In the genomic region with DNA sequence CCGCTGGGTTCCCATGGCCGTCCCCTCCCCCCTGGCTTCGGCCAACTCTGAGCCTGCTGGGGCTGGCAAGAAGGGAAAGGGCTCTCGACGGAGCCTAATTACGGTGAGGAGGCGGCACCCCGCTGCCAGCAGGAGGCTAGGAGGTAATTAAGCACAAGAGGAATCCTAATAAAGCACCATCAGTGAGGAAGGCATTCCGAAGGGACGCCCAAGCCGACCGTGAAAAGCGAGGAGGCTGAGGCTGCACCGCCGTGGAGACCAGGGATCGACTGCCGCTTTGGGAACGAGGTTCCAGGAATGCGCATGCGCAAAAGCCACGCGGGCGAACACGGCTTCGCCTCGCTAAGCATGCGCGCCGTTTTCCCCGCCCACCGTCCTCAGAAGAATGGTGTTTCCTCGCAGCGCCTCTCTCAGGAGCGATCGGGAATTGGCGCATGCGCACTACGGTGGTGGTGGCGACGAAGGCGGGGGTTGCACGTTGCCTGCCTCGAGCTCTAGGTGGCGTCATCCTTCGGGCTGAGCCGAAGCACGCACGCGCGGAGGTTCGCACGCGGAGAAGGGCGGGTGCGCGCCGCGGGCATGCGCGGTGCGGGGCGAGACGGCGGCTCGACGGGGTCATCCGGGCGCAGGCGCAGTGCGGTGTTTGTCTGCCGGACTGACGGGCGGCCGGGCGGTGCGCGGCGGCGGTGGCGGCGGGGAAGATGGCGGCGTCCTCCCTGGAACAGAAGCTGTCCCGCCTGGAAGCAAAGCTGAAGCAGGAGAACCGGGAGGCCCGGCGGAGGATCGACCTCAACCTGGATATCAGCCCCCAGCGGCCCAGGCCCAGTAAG, we compare ENCODE assay signal across 1 cellular context.
A peak's percentile ranks its signal among the peaks of the same experiment; 100 is the strongest.
TF ChIP-seq lines count a peak whose summit lies in the region.

MAP2K7 (plus strand) TSS at position 634 of the 830 bp plus-strand sequence; CDS start at position 702, 68 bp downstream.

TF ChIP-seq in HepG2, 621 proteins besides CTCF, POLR2A, EP300 and RAD21 (continued from another document and continues in another):
- no peak for TF ChIP-seq AHDC1 (CRISPR knock-in tag; IDR thresholded peaks at IDR 0.05; ENCODE audit: borderline replicate concordance)
- no peak for TF ChIP-seq RCOR2 (CRISPR knock-in tag; IDR thresholded peaks at IDR 0.05)
- TF ChIP-seq NCOA5 (CRISPR knock-in tag; IDR thresholded peaks at IDR 0.05), result no peak
- TF ChIP-seq ZNF256 (CRISPR knock-in tag; conservative IDR thresholded peaks at IDR 0.05), result no peak
- no peak for TF ChIP-seq FOXM1 (CRISPR knock-in tag; IDR thresholded peaks at IDR 0.05)
- no peak for TF ChIP-seq ZFP82 (CRISPR knock-in tag; IDR thresholded peaks at IDR 0.05; ENCODE audit: borderline replicate concordance)
- TF ChIP-seq, protein P1, sequence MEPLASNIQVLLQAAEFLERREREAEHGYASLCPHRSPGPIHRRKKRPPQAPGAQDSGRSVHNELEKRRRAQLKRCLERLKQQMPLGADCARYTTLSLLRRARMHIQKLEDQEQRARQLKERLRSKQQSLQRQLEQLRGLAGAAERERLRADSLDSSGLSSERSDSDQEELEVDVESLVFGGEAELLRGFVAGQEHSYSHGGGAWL (CRISPR knock-in tag; IDR thresholded peaks at IDR 0.05), result peak; percentile 80; the same call in 1 of the 2 replicates
- TF ChIP-seq ELF3 (CRISPR knock-in tag; IDR thresholded peaks at IDR 0.05), result peak; percentile 76
- TF ChIP-seq SP140L (CRISPR knock-in tag; IDR thresholded peaks at IDR 0.05; ENCODE audit: borderline replicate concordance), result no peak
- TF ChIP-seq ZNF160 (CRISPR knock-in tag; IDR thresholded peaks at IDR 0.05), result no peak
- no peak for TF ChIP-seq ZSCAN20 (CRISPR knock-in tag; IDR thresholded peaks at IDR 0.05; ENCODE audit: borderline replicate concordance)
- peak; percentile 93 for TF ChIP-seq ZC3H13 (CRISPR knock-in tag; IDR thresholded peaks at IDR 0.05)
- TF ChIP-seq ZNF296 (CRISPR knock-in tag; conservative IDR thresholded peaks at IDR 0.05), result no peak
- peak; percentile 23 for TF ChIP-seq TMF1 (CRISPR knock-in tag; IDR thresholded peaks at IDR 0.05; ENCODE audit: low read depth)
- TF ChIP-seq ZBTB21 (CRISPR knock-in tag; IDR thresholded peaks at IDR 0.05), result no peak
- TF ChIP-seq KLF15 (CRISPR knock-in tag; IDR thresholded peaks at IDR 0.05; ENCODE audit: borderline replicate concordance), result peak; percentile 80
- TF ChIP-seq, protein P2, sequence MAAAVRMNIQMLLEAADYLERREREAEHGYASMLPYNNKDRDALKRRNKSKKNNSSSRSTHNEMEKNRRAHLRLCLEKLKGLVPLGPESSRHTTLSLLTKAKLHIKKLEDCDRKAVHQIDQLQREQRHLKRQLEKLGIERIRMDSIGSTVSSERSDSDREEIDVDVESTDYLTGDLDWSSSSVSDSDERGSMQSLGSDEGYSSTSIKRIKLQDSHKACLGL (CRISPR knock-in tag; IDR thresholded peaks at IDR 0.05), result no peak
- peak; percentile 98 for TF ChIP-seq POLR2AphosphoS5 (IDR thresholded peaks at IDR 0.05; ENCODE audit: low read depth, low read length)
- TF ChIP-seq, protein P3, sequence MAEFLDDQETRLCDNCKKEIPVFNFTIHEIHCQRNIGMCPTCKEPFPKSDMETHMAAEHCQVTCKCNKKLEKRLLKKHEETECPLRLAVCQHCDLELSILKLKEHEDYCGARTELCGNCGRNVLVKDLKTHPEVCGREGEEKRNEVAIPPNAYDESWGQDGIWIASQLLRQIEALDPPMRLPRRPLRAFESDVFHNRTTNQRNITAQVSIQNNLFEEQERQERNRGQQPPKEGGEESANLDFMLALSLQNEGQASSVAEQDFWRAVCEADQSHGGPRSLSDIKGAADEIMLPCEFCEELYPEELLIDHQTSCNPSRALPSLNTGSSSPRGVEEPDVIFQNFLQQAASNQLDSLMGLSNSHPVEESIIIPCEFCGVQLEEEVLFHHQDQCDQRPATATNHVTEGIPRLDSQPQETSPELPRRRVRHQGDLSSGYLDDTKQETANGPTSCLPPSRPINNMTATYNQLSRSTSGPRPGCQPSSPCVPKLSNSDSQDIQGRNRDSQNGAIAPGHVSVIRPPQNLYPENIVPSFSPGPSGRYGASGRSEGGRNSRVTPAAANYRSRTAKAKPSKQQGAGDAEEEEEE (CRISPR knock-in tag; IDR thresholded peaks at IDR 0.05; ENCODE audit: borderline replicate concordance), result peak; percentile 46; the same call in 1 of the 2 replicates
- TF ChIP-seq, protein P4, sequence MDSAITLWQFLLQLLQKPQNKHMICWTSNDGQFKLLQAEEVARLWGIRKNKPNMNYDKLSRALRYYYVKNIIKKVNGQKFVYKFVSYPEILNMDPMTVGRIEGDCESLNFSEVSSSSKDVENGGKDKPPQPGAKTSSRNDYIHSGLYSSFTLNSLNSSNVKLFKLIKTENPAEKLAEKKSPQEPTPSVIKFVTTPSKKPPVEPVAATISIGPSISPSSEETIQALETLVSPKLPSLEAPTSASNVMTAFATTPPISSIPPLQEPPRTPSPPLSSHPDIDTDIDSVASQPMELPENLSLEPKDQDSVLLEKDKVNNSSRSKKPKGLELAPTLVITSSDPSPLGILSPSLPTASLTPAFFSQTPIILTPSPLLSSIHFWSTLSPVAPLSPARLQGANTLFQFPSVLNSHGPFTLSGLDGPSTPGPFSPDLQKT (CRISPR knock-in tag; IDR thresholded peaks at IDR 0.05; ENCODE audit: borderline replicate concordance), result no peak
- no peak; the same call in 1 of the 2 replicates for TF ChIP-seq JDP2 (CRISPR knock-in tag; IDR thresholded peaks at IDR 0.05; ENCODE audit: borderline replicate concordance)
- TF ChIP-seq, protein P5, sequence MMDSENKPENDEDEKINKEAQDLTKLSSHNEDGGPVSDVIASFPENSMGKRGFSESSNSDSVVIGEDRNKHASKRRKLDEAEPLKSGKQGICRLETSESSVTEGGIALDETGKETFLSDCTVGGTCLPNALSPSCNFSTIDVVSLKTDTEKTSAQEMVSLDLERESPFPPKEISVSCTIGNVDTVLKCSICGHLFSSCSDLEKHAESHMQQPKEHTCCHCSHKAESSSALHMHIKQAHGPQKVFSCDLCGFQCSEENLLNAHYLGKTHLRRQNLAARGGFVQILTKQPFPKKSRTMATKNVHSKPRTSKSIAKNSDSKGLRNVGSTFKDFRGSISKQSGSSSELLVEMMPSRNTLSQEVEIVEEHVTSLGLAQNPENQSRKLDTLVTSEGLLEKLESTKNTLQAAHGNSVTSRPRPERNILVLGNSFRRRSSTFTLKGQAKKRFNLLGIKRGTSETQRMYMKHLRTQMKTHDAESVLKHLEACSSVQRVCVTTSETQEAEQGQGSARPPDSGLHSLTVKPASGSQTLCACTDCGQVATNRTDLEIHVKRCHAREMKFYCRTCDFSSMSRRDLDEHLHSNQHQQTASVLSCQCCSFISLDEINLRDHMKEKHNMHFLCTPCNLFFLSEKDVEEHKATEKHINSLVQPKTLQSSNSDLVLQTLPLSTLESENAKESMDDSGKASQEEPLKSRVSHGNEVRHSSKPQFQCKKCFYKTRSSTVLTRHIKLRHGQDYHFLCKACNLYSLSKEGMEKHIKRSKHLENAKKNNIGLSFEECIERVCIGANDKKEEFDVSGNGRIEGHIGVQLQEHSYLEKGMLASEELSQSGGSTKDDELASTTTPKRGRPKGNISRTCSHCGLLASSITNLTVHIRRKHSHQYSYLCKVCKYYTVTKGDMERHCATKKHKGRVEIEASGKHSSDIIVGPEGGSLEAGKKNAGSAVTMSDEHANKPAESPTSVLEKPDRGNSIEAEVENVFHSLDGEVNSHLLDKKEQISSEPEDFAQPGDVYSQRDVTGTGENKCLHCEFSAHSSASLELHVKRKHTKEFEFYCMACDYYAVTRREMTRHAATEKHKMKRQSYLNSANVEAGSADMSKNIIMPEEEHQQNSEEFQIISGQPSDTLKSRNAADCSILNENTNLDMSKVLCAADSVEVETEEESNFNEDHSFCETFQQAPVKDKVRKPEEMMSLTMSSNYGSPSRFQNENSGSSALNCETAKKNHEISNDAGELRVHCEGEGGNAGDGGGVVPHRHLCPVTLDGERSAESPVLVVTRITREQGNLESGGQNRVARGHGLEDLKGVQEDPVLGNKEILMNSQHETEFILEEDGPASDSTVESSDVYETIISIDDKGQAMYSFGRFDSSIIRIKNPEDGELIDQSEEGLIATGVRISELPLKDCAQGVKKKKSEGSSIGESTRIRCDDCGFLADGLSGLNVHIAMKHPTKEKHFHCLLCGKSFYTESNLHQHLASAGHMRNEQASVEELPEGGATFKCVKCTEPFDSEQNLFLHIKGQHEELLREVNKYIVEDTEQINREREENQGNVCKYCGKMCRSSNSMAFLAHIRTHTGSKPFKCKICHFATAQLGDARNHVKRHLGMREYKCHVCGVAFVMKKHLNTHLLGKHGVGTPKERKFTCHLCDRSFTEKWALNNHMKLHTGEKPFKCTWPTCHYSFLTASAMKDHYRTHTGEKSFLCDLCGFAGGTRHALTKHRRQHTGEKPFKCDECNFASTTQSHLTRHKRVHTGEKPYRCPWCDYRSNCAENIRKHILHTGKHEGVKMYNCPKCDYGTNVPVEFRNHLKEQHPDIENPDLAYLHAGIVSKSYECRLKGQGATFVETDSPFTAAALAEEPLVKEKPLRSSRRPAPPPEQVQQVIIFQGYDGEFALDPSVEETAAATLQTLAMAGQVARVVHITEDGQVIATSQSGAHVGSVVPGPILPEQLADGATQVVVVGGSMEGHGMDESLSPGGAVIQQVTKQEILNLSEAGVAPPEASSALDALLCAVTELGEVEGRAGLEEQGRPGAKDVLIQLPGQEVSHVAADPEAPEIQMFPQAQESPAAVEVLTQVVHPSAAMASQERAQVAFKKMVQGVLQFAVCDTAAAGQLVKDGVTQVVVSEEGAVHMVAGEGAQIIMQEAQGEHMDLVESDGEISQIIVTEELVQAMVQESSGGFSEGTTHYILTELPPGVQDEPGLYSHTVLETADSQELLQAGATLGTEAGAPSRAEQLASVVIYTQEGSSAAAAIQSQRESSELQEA (CRISPR knock-in tag; IDR thresholded peaks at IDR 0.05; ENCODE audit: not compliant biosample characterization), result peak; percentile 83
- peak; percentile 81; the same call in 1 of the 2 replicates for TF ChIP-seq ZNF879 (CRISPR knock-in tag; IDR thresholded peaks at IDR 0.05)
- TF ChIP-seq CEBPG (CRISPR knock-in tag; IDR thresholded peaks at IDR 0.05), result peak; percentile 78
- no peak for TF ChIP-seq ZNF597 (CRISPR knock-in tag; IDR thresholded peaks at IDR 0.05)
- TF ChIP-seq KDM2A (CRISPR knock-in tag; IDR thresholded peaks at IDR 0.05; ENCODE audit: borderline replicate concordance, low read depth), result peak; percentile 93
- peak; percentile 97 for TF ChIP-seq ZNF501 (CRISPR knock-in tag; IDR thresholded peaks at IDR 0.05)
- no peak; the same call in 1 of the 2 replicates for TF ChIP-seq ZNF564 (CRISPR knock-in tag; IDR thresholded peaks at IDR 0.05)
- no peak for TF ChIP-seq ZBTB44 (CRISPR knock-in tag; IDR thresholded peaks at IDR 0.05)
- TF ChIP-seq SMC3 (IDR thresholded peaks at IDR 0.05; ENCODE audit: low read length), result no peak; the same call in 1 of the 2 replicates
